In the genomic region with DNA sequence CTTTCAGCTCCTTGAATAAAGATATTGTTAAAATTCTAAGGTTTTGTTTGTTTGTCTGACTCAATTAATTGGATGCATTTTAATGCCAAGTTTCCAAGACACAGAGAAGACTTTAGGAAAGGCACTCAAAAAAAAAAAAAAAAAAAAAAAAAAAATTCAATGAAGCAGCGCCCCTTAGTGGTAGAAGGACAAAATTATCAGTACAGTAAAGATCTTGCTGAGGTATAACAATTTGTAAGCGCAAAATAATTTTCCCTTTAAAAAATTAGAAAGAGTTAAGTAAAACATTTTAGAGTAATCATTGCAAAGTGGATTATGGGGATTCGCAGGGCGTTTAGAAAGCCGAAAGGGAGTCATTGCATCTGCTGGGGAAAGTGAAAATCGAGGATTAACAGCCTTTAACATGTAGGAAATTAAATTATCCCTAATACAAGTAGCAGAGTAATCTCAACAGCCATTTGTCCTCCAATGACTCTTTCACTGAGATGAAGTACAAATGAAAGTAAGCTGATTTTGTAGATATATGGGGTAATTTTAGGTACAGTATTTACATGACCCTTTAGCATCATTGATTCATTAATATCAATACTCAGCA, we compare ENCODE assay signal across 8 cellular contexts. TPM values are rescaled to one million over a fixed set of nuclear protein-coding genes. Genes with fewer than 3 reads are reported as not detected.
DNase-seq lines count a peak whose midpoint lies in the region; ATAC-seq and TF ChIP-seq lines count a peak whose summit lies in the region.

No MANE protein-coding gene starts in this region.

- H3K36me3 Mint-ChIP-seq in brain, result no peaks in the 10 kb centered on the region

- DNase-seq in NCI-H2081 (lab: John Stamatoyannopoulos, UW) (peak; percentile 24 to 43), NCI-H2081 treated with DMSO at 0.1 percent for 48 hours (lab: John Stamatoyannopoulos, UW) (no peak), NCI-H1417 (lab: John Stamatoyannopoulos, UW) (peak in 2 of 3 experiments; percentile 37 to 85), medulla oblongata (ENCODE audit: extremely low spot score) (peak; percentile 76), GOT3 (lab: John Stamatoyannopoulos, UW) (no peak)

- H3K27me3 Mint-ChIP-seq in brain, result no peaks in the 10 kb centered on the region

- peak; percentile 78 to 81 for TF ChIP-seq CTCF in brain (conservative IDR thresholded peaks at IDR 0.05)

- ATAC-seq in HG02678 (IDR thresholded peaks at IDR 0.05; ENCODE audit: unreplicated experiment) (no peak), GM21529 (IDR thresholded peaks at IDR 0.05; ENCODE audit: unreplicated experiment) (no peak)

- peak overlapping the region in 2 of 5 experiments; percentile 6 to 75 for H3K4me3 Mint-ChIP-seq in brain

- H3K4me1 Mint-ChIP-seq in brain, result peaks cover 35% of the 10 kb centered on the region

- no peaks in the 10 kb centered on the region for H3K9me3 Mint-ChIP-seq in brain

- H3K27ac Mint-ChIP-seq in brain, result peak overlapping the region in 1 of 5 experiments; percentile 60

RNA-seq across cellular contexts. Expression of a gene that starts 5.8 kb away (rescaled TPM):
- polyA plus RNA-seq in brain (ENCODE audit: insufficient read depth, low read depth, low replicate concordance), result 16.2 TPM

RNA-seq across cellular contexts. Expression of a gene that starts 34.0 kb away (rescaled TPM):
- polyA plus RNA-seq in brain (ENCODE audit: insufficient read depth, low read depth, low replicate concordance), result 10.1 TPM

Comparison
In these comparisons a context has a peak if more than half of its experiments do, and no peak if none do; other contexts are left out.
1. DNase-seq: peak in NCI-H2081 (2 of 2), NCI-H1417 (2 of 3) and medulla oblongata (single experiment); none in NCI-H2081 treated with DMSO at 0.1 percent for 48 hours (single experiment) and GOT3 (single experiment).